ENCODE assay signal across 8 cellular contexts in genomic region chr2:6917071-6917760, GRCh38. TPM values are rescaled to one million over a fixed set of nuclear protein-coding genes. Genes with fewer than 3 reads are reported as not detected.
DNase-seq lines count a peak whose midpoint lies in the region; ATAC-seq, FAIRE-seq and TF ChIP-seq lines count a peak whose summit lies in the region.

TSS of gene RNF144A (plus strand) at chr2:6917412. CDS start at chr2:6996927, 79,515 bp downstream.

- H4K91ac ChIP-seq in H1 (replicated peaks; ENCODE audit: insufficient read length, low read length) = no peak within 1 kb of the TSS

- no peak within 1 kb of the TSS for H3K23ac ChIP-seq in H1 (ENCODE audit: insufficient read length)

- TF ChIP-seq RAD21 in H1 (IDR thresholded peaks at IDR 0.05 in 1 of 2, conservative IDR thresholded peaks at IDR 0.05 in 1 of 2; ENCODE audit: low read depth in 2 of 2, low read length in 2 of 2) = peak in 1 of 2 experiments; percentile 4; a peak in 1 of 4 replicates

- DNase-seq in A172 (ENCODE audit: low spot score) (peak; percentile 6), NCI-H446 (lab: John Stamatoyannopoulos, UW) (peak; percentile 26 to 86), H1 (ENCODE audit: low read depth in 1 of 2, low spot score in 2 of 2) (peak in 1 of 2 experiments; percentile 87)
- peak; percentile 30 to 41 for DNase-seq in activated CD8-positive, alpha-beta memory T cell treated with anti-CD3 and anti-CD28 coated beads for 4 hours (ENCODE audit: low read depth in 2 of 2)
- peak; percentile 33 to 52 for DNase-seq in stimulated activated CD8-positive, alpha-beta memory T cell treated with anti-CD3 and anti-CD28 coated beads, Interleukin-4, amount 100 ng/mL, for 1 hour (ENCODE audit: low read depth in 2 of 2, low spot score in 1 of 2)

- H3K18ac ChIP-seq in H1 (ENCODE audit: extremely low read depth, low read length) = peak within 1 kb of the TSS; percentile 99

- no peak within 1 kb of the TSS for H2AK5ac ChIP-seq in H1 (ENCODE audit: low read depth, low read length)

- H4K5ac ChIP-seq in H1 (ENCODE audit: insufficient read length, low read depth, low read length) = peak within 1 kb of the TSS; percentile 57

- H3K9me3 ChIP-seq in H1 (ENCODE audit: insufficient read depth in 2 of 2, low read depth in 1 of 2, low read length in 1 of 2) = no peaks in the 10 kb centered on the region
- no peaks in the 10 kb centered on the region for H3K9me3 ChIP-seq in mesodermal cell (ENCODE audit: control insufficient read depth, low read length)

- H3K27me3 ChIP-seq in H1 (replicated peaks in 1 of 4; ENCODE audit: control insufficient read depth in 3 of 4, extremely low read depth in 1 of 4, insufficient read depth in 3 of 4, low read length in 3 of 4) = peaks cover 0 to 12% (median under 1%) of the 10 kb centered on the region in 4 experiments; a peak in 2 of 7 replicates

- H4K20me1 ChIP-seq in H1 (replicated peaks in 1 of 2; ENCODE audit: control insufficient read depth in 1 of 2, insufficient read depth in 2 of 2, low read length in 2 of 2) = peaks cover 2 to 6% of the 10 kb centered on the region in 2 experiments

- peak within 1 kb of the TSS; percentile 90; the same call in 1 of the 2 replicates for H2AFZ ChIP-seq in H1 (ENCODE audit: low read length)

- peak within 1 kb of the TSS; percentile 60 for H4K8ac ChIP-seq in H1 (ENCODE audit: extremely low read depth, insufficient read depth, low read length)

- no peaks in the 10 kb centered on the region for H3K36me3 ChIP-seq in H1 (ENCODE audit: control insufficient read depth in 2 of 4, insufficient read depth in 4 of 4, low read length in 3 of 4)
- H3K36me3 ChIP-seq in mesodermal cell (ENCODE audit: control insufficient read depth, insufficient read depth, low read length) = no peaks in the 10 kb centered on the region

- peaks cover 0 to 5% of the 10 kb centered on the region in 2 experiments; a peak in 2 of 4 replicates for H3K79me2 ChIP-seq in H1 (ENCODE audit: control insufficient read depth in 1 of 2, insufficient read depth in 2 of 2, low read length in 2 of 2)

- peak within 1 kb of the TSS; percentile 82; the same call in 1 of the 2 replicates for H2BK15ac ChIP-seq in H1 (ENCODE audit: low read length)

- POLR2A ChIA-PET in H1 (lab: Charles Lee; ENCODE audit: partially characterized antibody) = no interaction called here

- peak within 1 kb of the TSS; percentile 29 for H2BK120ac ChIP-seq in H1 (replicated peaks; ENCODE audit: low read depth, low read length)

- peak within 1 kb of the TSS; percentile 82 to 83 for H3K4me2 ChIP-seq in H1 (ENCODE audit: insufficient read depth in 1 of 2, low read depth in 2 of 2, low read length in 2 of 2)

- H3K4me3 ChIP-seq in H1 (ENCODE audit: extremely low read depth in 1 of 4, insufficient read depth in 2 of 4, low read depth in 3 of 4, low read length in 4 of 4) (peak within 1 kb of the TSS; percentile 49 to 90 (median 60)), mesodermal cell (ENCODE audit: extremely low read depth, insufficient read depth, low read length, poor library complexity, severe bottlenecking) (peak within 1 kb of the TSS; percentile 63)

- no peak for FAIRE-seq in H1 (lab: Jason Lieb, UNC)

- TF ChIP-seq EP300 in H1 (IDR thresholded peaks at IDR 0.05; ENCODE audit: borderline replicate concordance in 1 of 2, low read depth in 2 of 2, low read length in 2 of 2) = no peak

- H3K9ac ChIP-seq in H1 (replicated peaks in 1 of 4; ENCODE audit: extremely low read depth in 1 of 4, low read depth in 3 of 4, low read length in 3 of 4) = peak within 1 kb of the TSS; percentile 29 to 89 (median 54); a peak in 6 of 7 replicates

- H2BK20ac ChIP-seq in H1 (ENCODE audit: low read length) = no peak within 1 kb of the TSS; the same call in 1 of the 2 replicates

- peaks cover 6% of the 10 kb centered on the region for H3K23me2 ChIP-seq in H1 (ENCODE audit: low read depth, low read length)

- CTCF ChIA-PET in H1 (lab: Charles Lee; ENCODE audit: partially characterized antibody) = interaction anchor here (0.6 to 11.8 kb wide), 31 partner anchors 9 to 286 kb away, joined by 3 to 94 read pairs (median 4); no protein-coding TSS in a partner anchor

- no peak within 1 kb of the TSS; the same call in 1 of the 2 replicates for H3K27ac ChIP-seq in H1 (ENCODE audit: low read depth, low read length)
- no peak within 1 kb of the TSS for H3K27ac ChIP-seq in mesodermal cell (ENCODE audit: low read depth, low read length, severe bottlenecking)

- no peak within 1 kb of the TSS for H3K14ac ChIP-seq in H1 (ENCODE audit: insufficient read length)

- peaks cover 5 to 17% (median 9%) of the 10 kb centered on the region in 4 experiments for H3K4me1 ChIP-seq in H1 (replicated peaks in 1 of 4; ENCODE audit: control insufficient read depth in 3 of 4, insufficient read depth in 4 of 4, low read length in 3 of 4)
- H3K4me1 ChIP-seq in mesodermal cell (ENCODE audit: control insufficient read depth, insufficient read depth, low read length, poor library complexity, severe bottlenecking) = peaks cover 3% of the 10 kb centered on the region

- H3K4ac ChIP-seq in H1 (replicated peaks; ENCODE audit: insufficient read length, low read depth, low read length) = no peak within 1 kb of the TSS

- H3K79me1 ChIP-seq in H1 (ENCODE audit: low read depth, low read length) = peaks cover 5% of the 10 kb centered on the region; the same call in 1 of the 2 replicates

- no peak within 1 kb of the TSS; the same call in 1 of the 2 replicates for H2BK5ac ChIP-seq in H1 (ENCODE audit: low read depth, low read length)

- TF ChIP-seq CTCF in H1 (IDR thresholded peaks at IDR 0.05; ENCODE audit: control extremely low read depth in 1 of 3, insufficient read depth in 1 of 3, low read depth in 1 of 3, low read length in 3 of 3) = peak; percentile 43 to 62 (median 53)

- no peak; a peak in 2 of 3 replicates for TF ChIP-seq POLR2A in H1 (IDR thresholded peaks at IDR 0.05; ENCODE audit: control extremely low read depth in 1 of 2, low read depth in 2 of 2, low read length in 2 of 2)

- 0 out of 2 replicates have a peak within 1 kb of the TSS, but pooled peaks have one; percentile 88 for H2BK12ac ChIP-seq in H1 (ENCODE audit: low read depth, low read length)

- peak; percentile 88 for ATAC-seq in GM18511 (IDR thresholded peaks at IDR 0.05; ENCODE audit: unreplicated experiment)
- ATAC-seq in HG03064 (IDR thresholded peaks at IDR 0.05; ENCODE audit: low read depth, unreplicated experiment) = peak; percentile 77

- 11% methylated on average over 9 of the region's 90 CpGs; no CpG with 5 or more reads in 1 of the 2 experiments for WGBS in H1 (ENCODE audit: extremely low coverage in 1 of 2, insufficient coverage in 1 of 2, insufficient read length in 1 of 2, insufficient replicate concordance in 2 of 2, low coverage in 1 of 2, low lambda C conversion rate in 2 of 2, missing lambda C conversion rate in 1 of 2), 2 experiments
- WGBS in mesodermal cell (ENCODE audit: insufficient coverage in 2 of 2), 2 experiments = 3 to 4% methylated on average over 44 to 45 of the region's 90 CpGs

- H3K56ac ChIP-seq in H1 (replicated peaks; ENCODE audit: insufficient read length, low read depth, low read length) = no peak within 1 kb of the TSS

TF ChIP-seq in H1, 55 proteins besides CTCF, POLR2A, EP300 and RAD21:
- TF ChIP-seq SRF (IDR thresholded peaks at IDR 0.05; ENCODE audit: low read depth, low read length) (no peak), EGR1 (IDR thresholded peaks at IDR 0.05; ENCODE audit: borderline replicate concordance, low read depth, low read length) (peak; percentile 36; the same call in 1 of the 2 replicates), TAF7 (optimal IDR thresholded peaks at IDR 0.05; ENCODE audit: borderline replicate concordance, low read depth, low read length) (no peak), PHF8 (conservative IDR thresholded peaks at IDR 0.05; ENCODE audit: low read depth, low read length) (peak; percentile 55; the same call in 1 of the 2 replicates), CREB1 (IDR thresholded peaks at IDR 0.05) (peak; percentile 76), TAF1 (IDR thresholded peaks at IDR 0.05; ENCODE audit: low read depth, low read length) (0 out of 2 replicates have a peak, but pooled peaks have one; percentile 48), KDM4A (IDR thresholded peaks at IDR 0.05; ENCODE audit: low read depth, low read length, severe bottlenecking) (peak; percentile 75), MAX (IDR thresholded peaks at IDR 0.05) (peak; percentile 88), RBBP5 (IDR thresholded peaks at IDR 0.05; ENCODE audit: borderline replicate concordance, low read depth, low read length) (peak; percentile 61), ASH2L (IDR thresholded peaks at IDR 0.05; ENCODE audit: low read length) (peak; percentile 45), TBP (IDR thresholded peaks at IDR 0.05; ENCODE audit: low read depth, low read length) (no peak), E2F6 (IDR thresholded peaks at IDR 0.05) (peak; percentile 87)
TF ChIP-seq in H1: peak in this region for 9.

RNA-seq across cellular contexts. Expression of gene RNF144A, which starts in this region (rescaled TPM):
- total RNA-seq in A172 (2014; rRNA removed; shearing (Covaris generic)) = 11.4 and 12.3 TPM in 2 replicates
- total RNA-seq in H1 (2021; fragmentation: NEBNext Ultra II Directional; extraction: Animal tissue kit (Norgen Biotek cat#: 25700)) = 15.0 and 15.1 TPM in 2 replicates
- polyA plus RNA-seq in H1 (2011; rRNA removed) = 14.0 and 14.1 TPM in 2 replicates
- polyA plus RNA-seq in H1 (2011; cell fraction: cytosol; rRNA removed) = 12.8 TPM
- polyA plus RNA-seq in H1 (2011; cell fraction: nucleus; rRNA removed) = 18.8 TPM
- 9.2 to 12.6 TPM (median 9.7 TPM) in 4 replicates for polyA plus RNA-seq in H1 (2012, experiment 1 of 2)
- 2.8 TPM for polyA plus RNA-seq in H1 (2012, experiment 2 of 2)
- polyA plus RNA-seq in H1 (2013, experiment 1 of 2) = 6.2 TPM
- 6.5 TPM for polyA plus RNA-seq in H1 (2013, experiment 2 of 2)
- 33.4 and 44.2 TPM in 2 replicates for polyA minus RNA-seq in H1 (2011; rRNA and poly(A)+ RNA removed)
- 18.0 TPM for polyA minus RNA-seq in H1 (2011; cell fraction: cytosol; rRNA and poly(A)+ RNA removed)
- 37.8 TPM for polyA minus RNA-seq in H1 (2011; cell fraction: nucleus; rRNA and poly(A)+ RNA removed)
- 13.9 TPM for polyA plus RNA-seq in mesodermal cell (2013, experiment 1 of 2)
- 11.6 TPM for polyA plus RNA-seq in mesodermal cell (2013, experiment 2 of 2)
